ENCODE assay signal across 27 cellular contexts in genomic region chr20:53822534-53822933, GRCh38.
"Had no signal": no experiment of that assay in that cellular context is flagged by ENCODE, and none has a peak within 500 bp of the region (broad histone marks: within the 10 kb centered on the region; RNA-seq: fewer than 3 reads in every experiment).

No MANE protein-coding gene starts in this region.

- H3K27ac ChIP-seq: ascending aorta, breast epithelium, cardiac muscle cell, colonic mucosa had no signal

- H3K27ac Mint-ChIP-seq: activated CD4-positive, alpha-beta memory T cell treated with anti-CD3 and anti-CD28 coated beads for 36 hours; activated CD4-positive, alpha-beta T cell treated with anti-CD3 and anti-CD28 coated beads for 36 hours; activated CD8-positive, alpha-beta T cell treated with anti-CD3 and anti-CD28 coated beads, Interleukin-2, amount 10 ng/mL, durations not matched to agents 7 days and 5 days; activated naive CD8-positive, alpha-beta T cell treated with anti-CD3 and anti-CD28 coated beads, Interleukin-2, amount 10 ng/mL, durations not matched to agents 7 days and 5 days; endodermal cell had no signal

- FAIRE-seq: frontal cortex had no signal

- H3K9me3 Mint-ChIP-seq: activated CD4-positive, alpha-beta memory T cell treated with anti-CD3 and anti-CD28 coated beads for 36 hours had no signal

- H3K27me3 ChIP-seq: ascending aorta, breast epithelium, cardiac muscle cell, colonic mucosa had no signal

- DNase-seq: activated CD4-positive, alpha-beta memory T cell treated with anti-CD3 and anti-CD28 coated beads for 36 hours; activated CD4-positive, alpha-beta T cell treated with anti-CD3 and anti-CD28 coated beads for 36 hours; activated CD4-positive, alpha-beta T cell treated with anti-CD3 and anti-CD28 coated beads, Interleukin-2, amount 10 ng/mL, durations not matched to agents 24 days and 14 days; activated CD4-positive, CD25-positive, alpha-beta regulatory T cell; activated CD4-positive, CD25-positive, alpha-beta regulatory T cell treated with anti-CD3 and anti-CD28 coated beads, Interleukin-2, amount 50 U/mL, for 72 hours; activated CD8-positive, alpha-beta T cell treated with anti-CD3 and anti-CD28 coated beads, Interleukin-2, amount 10 ng/mL, durations not matched to agents 7 days and 5 days; activated gamma-delta T cell; activated naive CD4-positive, alpha-beta T cell; activated naive CD4-positive, alpha-beta T cell treated with anti-CD3 and anti-CD28 coated beads, Interleukin-2, amount 50 U/mL, for 16 hours; activated naive CD8-positive, alpha-beta T cell treated with anti-CD3 and anti-CD28 coated beads, Interleukin-2, amount 10 ng/mL, durations not matched to agents 7 days and 5 days; activated T-cell treated with anti-CD3 and anti-CD28 coated beads, Interleukin-2, amount 50 U/mL, for 4 hours; central memory CD4-positive, alpha-beta T cell; cerebellar nuclear complex; colonic mucosa; effector memory CD4-positive, alpha-beta T cell; endodermal cell; foreskin fibroblast; head of caudate nucleus; hippocampal formation; T-helper 1 cell; T-helper 2 cell had no signal

- H3K4me1 ChIP-seq: ascending aorta, breast epithelium, colonic mucosa had no signal

- H3K9me3 ChIP-seq: breast epithelium, colonic mucosa had no signal

- H3K36me3 ChIP-seq: ascending aorta, breast epithelium, cardiac muscle cell, colonic mucosa had no signal

- H3K4me3 Mint-ChIP-seq: activated CD4-positive, alpha-beta memory T cell treated with anti-CD3 and anti-CD28 coated beads for 36 hours; activated CD4-positive, alpha-beta T cell treated with anti-CD3 and anti-CD28 coated beads for 36 hours; activated CD4-positive, alpha-beta T cell treated with anti-CD3 and anti-CD28 coated beads, Interleukin-2, amount 10 ng/mL, durations not matched to agents 24 days and 14 days; activated CD8-positive, alpha-beta T cell treated with anti-CD3 and anti-CD28 coated beads, Interleukin-2, amount 10 ng/mL, durations not matched to agents 7 days and 5 days; activated naive CD8-positive, alpha-beta T cell treated with anti-CD3 and anti-CD28 coated beads, Interleukin-2, amount 10 ng/mL, durations not matched to agents 7 days and 5 days; activated T-cell treated with anti-CD3 and anti-CD28 coated beads, Interleukin-2, amount 50 U/mL, for 4 hours; brain; endodermal cell had no signal

- ATAC-seq: activated CD4-positive, alpha-beta T cell treated with anti-CD3 and anti-CD28 coated beads for 36 hours; activated CD8-positive, alpha-beta T cell treated with anti-CD3 and anti-CD28 coated beads, Interleukin-2, amount 10 ng/mL, durations not matched to agents 7 days and 5 days; activated T-cell treated with anti-CD3 and anti-CD28 coated beads, Interleukin-2, amount 50 U/mL, for 4 hours; esophagus mucosa had no signal

- H3K27me3 Mint-ChIP-seq: activated CD4-positive, alpha-beta memory T cell treated with anti-CD3 and anti-CD28 coated beads for 36 hours; activated CD4-positive, alpha-beta T cell treated with anti-CD3 and anti-CD28 coated beads for 36 hours; activated CD4-positive, alpha-beta T cell treated with anti-CD3 and anti-CD28 coated beads, Interleukin-2, amount 10 ng/mL, durations not matched to agents 24 days and 14 days; activated naive CD8-positive, alpha-beta T cell treated with anti-CD3 and anti-CD28 coated beads, Interleukin-2, amount 10 ng/mL, durations not matched to agents 7 days and 5 days had no signal

- H3K4me3 ChIP-seq: ascending aorta, breast epithelium, cardiac muscle cell, colonic mucosa had no signal

- H3K36me3 Mint-ChIP-seq: activated CD4-positive, alpha-beta memory T cell treated with anti-CD3 and anti-CD28 coated beads for 36 hours had no signal
